Comparison of ENCODE assay signal across 1 cellular context in genomic region chr1:3454811-3455618, GRCh38.
TF ChIP-seq lines count a peak whose summit lies in the region.

No MANE protein-coding gene starts in this region.

TF ChIP-seq in neural cell, 6 proteins besides CTCF, POLR2A, EP300 and RAD21 (continued from another document):
- TF ChIP-seq REST (IDR thresholded peaks at IDR 0.05; ENCODE audit: borderline replicate concordance), result no peak
